In the genomic region with DNA sequence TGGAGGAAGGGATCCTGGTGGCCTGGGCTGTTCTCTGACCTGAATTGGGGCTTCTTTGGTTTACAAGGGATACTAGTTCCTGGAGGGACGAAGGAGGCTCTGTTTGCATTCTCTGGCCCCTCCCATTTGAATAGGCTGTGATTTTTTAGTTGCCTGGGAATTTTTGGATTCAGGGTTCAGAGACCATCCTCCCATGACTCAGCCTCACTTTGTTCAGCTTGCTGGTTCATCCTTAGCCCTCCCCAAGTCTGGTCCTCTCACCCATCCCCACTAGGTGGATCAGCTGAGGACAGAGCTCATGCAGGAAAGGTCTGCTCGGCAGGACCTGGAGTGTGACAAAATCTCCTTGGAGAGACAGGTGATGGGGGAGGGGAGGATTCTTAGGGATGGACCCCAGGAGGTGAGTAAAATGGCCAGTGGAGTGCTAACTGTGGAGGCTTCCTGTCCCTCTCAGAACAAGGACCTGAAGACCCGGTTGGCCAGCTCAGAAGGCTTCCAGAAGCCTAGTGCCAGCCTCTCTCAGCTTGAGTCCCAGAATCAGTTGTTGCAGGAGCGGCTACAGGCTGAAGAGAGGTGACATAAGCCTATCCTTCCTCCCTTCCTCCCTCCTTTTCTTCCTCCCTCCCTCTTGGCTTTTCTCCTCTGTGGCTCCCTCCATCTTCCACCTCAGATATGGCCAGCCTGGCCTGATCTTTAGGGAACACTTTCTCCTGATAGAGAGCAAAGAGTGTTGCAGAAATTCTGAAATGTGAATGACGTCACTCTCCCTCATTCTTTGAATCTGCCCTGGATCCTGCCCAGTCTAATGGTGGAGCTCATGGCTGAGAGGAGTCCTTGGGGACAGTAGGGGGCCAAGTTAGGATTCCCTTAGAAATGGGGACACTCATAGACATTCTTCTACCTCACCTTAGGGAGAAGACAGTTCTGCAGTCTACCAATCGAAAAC, we compare ENCODE assay signal across 14 cellular contexts. TPM values are rescaled to one million over a fixed set of nuclear protein-coding genes. Genes with fewer than 3 reads are reported as not detected.
DNase-seq lines count a peak whose midpoint lies in the region; ATAC-seq and TF ChIP-seq lines count a peak whose summit lies in the region.
"Had no signal": no experiment of that assay in that cellular context is flagged by ENCODE, and none has a peak within 500 bp of the region (broad histone marks: within the 10 kb centered on the region; RNA-seq: fewer than 3 reads in every experiment).

No MANE protein-coding gene starts in this region.

- peak; percentile 65 for DNase-seq in GM23248
- no peak for DNase-seq in RWPE2 (ENCODE audit: low spot score)
- DNase-seq in kidney tubule cell (ENCODE audit: low spot score), result peak; percentile 39
- DNase-seq in amniotic stem cell (lab: John Stamatoyannopoulos, UW), result no peak
- DNase-seq in inferior parietal cortex (ENCODE audit: extremely low spot score), result no peak
- no peak for DNase-seq in activated T-helper 2 cell treated with anti-CD3 and anti-CD28 coated beads, Interferon-gamma antibody, Interleukin-2, Interleukin-4, amounts not matched to agents 10 μg/mL and 5 μg/mL and 100 μg/mL, durations not matched to agents 14 hours and 24 hours and 36 hours (ENCODE audit: low spot score)
- DNase-seq: NCI-H2081 treated with DMSO at 0.1 percent for 48 hours had no signal

- no peaks in the 10 kb centered on the region for H3K9me3 Mint-ChIP-seq in activated T-helper 2 cell treated with anti-CD3 and anti-CD28 coated beads, Interferon-gamma antibody, Interleukin-2, Interleukin-4, amounts not matched to agents 10 μg/mL and 5 μg/mL and 100 μg/mL, durations not matched to agents 14 hours and 24 hours and 36 hours

- in situ Hi-C loops in GM23248 (cut with MboI), result no loop called here

- H3K36me3 Mint-ChIP-seq in activated T-helper 2 cell treated with anti-CD3 and anti-CD28 coated beads, Interferon-gamma antibody, Interleukin-2, Interleukin-4, amounts not matched to agents 10 μg/mL and 5 μg/mL and 100 μg/mL, durations not matched to agents 14 hours and 24 hours and 36 hours (ENCODE audit: low read depth), result no peaks in the 10 kb centered on the region

- no peaks in the 10 kb centered on the region for H3K9me2 ChIP-seq in GM23248 (ENCODE audit: insufficient read depth)
- H3K9me2 ChIP-seq: SK-N-SH had no signal

- no peak overlapping the region for H3K4me3 ChIP-seq in ACC112 (ENCODE audit: low read depth, low read length)
- no peak overlapping the region for H3K4me3 ChIP-seq in GM23248
- H3K4me3 ChIP-seq in RWPE2 (ENCODE audit: severe bottlenecking), result no peak overlapping the region
- H3K4me3 ChIP-seq: MG63 had no signal

- H3K4me1 Mint-ChIP-seq in activated T-helper 2 cell treated with anti-CD3 and anti-CD28 coated beads, Interferon-gamma antibody, Interleukin-2, Interleukin-4, amounts not matched to agents 10 μg/mL and 5 μg/mL and 100 μg/mL, durations not matched to agents 14 hours and 24 hours and 36 hours (ENCODE audit: low read depth), result peaks cover 4% of the 10 kb centered on the region

- no peak for TF ChIP-seq CTCF in RWPE2 (IDR thresholded peaks at IDR 0.05; ENCODE audit: poor library complexity, severe bottlenecking)

- H3K27ac ChIP-seq in ACC112 (ENCODE audit: low read depth, low read length), result no peak overlapping the region
- no peak overlapping the region for H3K27ac ChIP-seq in GM23248
- peak overlapping the region; percentile 99 for H3K27ac ChIP-seq in RWPE2 (ENCODE audit: poor library complexity, severe bottlenecking)

- no peaks in the 10 kb centered on the region for H3K79me2 ChIP-seq in ACC112 (ENCODE audit: control insufficient read depth, insufficient read depth, low read length, unreplicated experiment)
- peaks cover 2% of the 10 kb centered on the region; the same call in 1 of the 2 replicates for H3K79me2 ChIP-seq in GM23248 (ENCODE audit: insufficient read depth)

- intact Hi-C loops in activated T-helper 2 cell treated with anti-CD3 and anti-CD28 coated beads, Interferon-gamma antibody, Interleukin-2, Interleukin-4, amounts not matched to agents 10 μg/mL and 5 μg/mL and 100 μg/mL, durations not matched to agents 14 hours and 24 hours and 36 hours (cut with micrococcal nuclease), result loop anchor here (2.0 kb wide), 2 partner anchors 199 to 301 kb away; no protein-coding TSS in a partner anchor

- H3F3A ChIP-seq in GM23248 (ENCODE audit: insufficient read depth), result peaks cover 7% of the 10 kb centered on the region

- H4K20me1 ChIP-seq in GM23248 (ENCODE audit: insufficient read depth), result no peaks in the 10 kb centered on the region

- H3K27me3 ChIP-seq in ACC112 (ENCODE audit: insufficient read depth, low read length) (no peaks in the 10 kb centered on the region), GM23248 (replicated peaks; ENCODE audit: insufficient read depth) (no peaks in the 10 kb centered on the region), RWPE2 (ENCODE audit: insufficient read depth, poor library complexity, severe bottlenecking) (no peaks in the 10 kb centered on the region)
- H3K27me3 ChIP-seq: MG63 had no signal

- peaks cover 36% of the 10 kb centered on the region for H3K4me1 ChIP-seq in ACC112 (ENCODE audit: control insufficient read depth, insufficient read depth, low read length, unreplicated experiment)
- peaks cover 40% of the 10 kb centered on the region for H3K4me1 ChIP-seq in GM23248 (ENCODE audit: insufficient read depth)
- peaks cover 20% of the 10 kb centered on the region for H3K4me1 ChIP-seq in RWPE2 (ENCODE audit: insufficient read depth, poor library complexity, severe bottlenecking)

- no peak overlapping the region for H3K27ac Mint-ChIP-seq in activated T-helper 2 cell treated with anti-CD3 and anti-CD28 coated beads, Interferon-gamma antibody, Interleukin-2, Interleukin-4, amounts not matched to agents 10 μg/mL and 5 μg/mL and 100 μg/mL, durations not matched to agents 14 hours and 24 hours and 36 hours
- H3K27ac Mint-ChIP-seq: B cell had no signal

- H2AFZ ChIP-seq in ACC112 (ENCODE audit: low read length, unreplicated experiment), result peak overlapping the region; percentile 40
- no peak overlapping the region for H2AFZ ChIP-seq in GM23248

- H3K9me3 ChIP-seq in GM23248 (ENCODE audit: low read depth) (no peaks in the 10 kb centered on the region), RWPE2 (ENCODE audit: severe bottlenecking) (no peaks in the 10 kb centered on the region)
- H3K9me3 ChIP-seq: Caco-2, MG63, SK-N-SH had no signal

- ATAC-seq in RWPE2 (ENCODE audit: low read depth), result no peak
- no peak for ATAC-seq in HG03439 (IDR thresholded peaks at IDR 0.05; ENCODE audit: unreplicated experiment)

- H3K36me3 ChIP-seq in ACC112 (ENCODE audit: insufficient read depth, low read length), result no peaks in the 10 kb centered on the region
- no peaks in the 10 kb centered on the region for H3K36me3 ChIP-seq in GM23248 (ENCODE audit: low read depth)
- H3K36me3 ChIP-seq in RWPE2 (ENCODE audit: low read depth), result peaks cover 46% of the 10 kb centered on the region
- H3K36me3 ChIP-seq: MG63 had no signal

- no peak overlapping the region for H3K9ac ChIP-seq in GM23248
- H3K9ac ChIP-seq: SK-N-SH had no signal

- no peak overlapping the region for H3K4me3 Mint-ChIP-seq in activated T-helper 2 cell treated with anti-CD3 and anti-CD28 coated beads, Interferon-gamma antibody, Interleukin-2, Interleukin-4, amounts not matched to agents 10 μg/mL and 5 μg/mL and 100 μg/mL, durations not matched to agents 14 hours and 24 hours and 36 hours (ENCODE audit: low read depth)
- H3K4me3 Mint-ChIP-seq: B cell had no signal

- H3K4me2 ChIP-seq in GM23248 (ENCODE audit: unreplicated experiment), result no peak overlapping the region

- H3K27me3 Mint-ChIP-seq in activated T-helper 2 cell treated with anti-CD3 and anti-CD28 coated beads, Interferon-gamma antibody, Interleukin-2, Interleukin-4, amounts not matched to agents 10 μg/mL and 5 μg/mL and 100 μg/mL, durations not matched to agents 14 hours and 24 hours and 36 hours (ENCODE audit: low read depth), result no peaks in the 10 kb centered on the region
- H3K27me3 Mint-ChIP-seq: CD4-positive, CD25-positive, alpha-beta regulatory T cell had no signal

- WGBS in GM23248 (ENCODE audit: low coverage in 1 of 2, low lambda C conversion rate in 2 of 2, missing lambda C conversion rate in 2 of 2), 2 experiments, result 68 to 69% methylated on average over 6 of the region's 6 CpGs

RNA-seq across cellular contexts. Expression of gene TUFT1, which starts 4.5 kb away (rescaled TPM):
- total RNA-seq in GM23248 (2014; rRNA removed; shearing (Covaris generic)), result 11.5 and 20.3 TPM in 2 replicates
- 19.2 and 20.5 TPM in 2 replicates for polyA plus RNA-seq in GM23248 (2016; fragmentation: Nextera tagmentation; extraction: Ambion mirVana)
- 2.6 TPM in 2 replicates for total RNA-seq in activated T-helper 2 cell treated with anti-CD3 and anti-CD28 coated beads, Interferon-gamma antibody, Interleukin-2, Interleukin-4, amounts not matched to agents 10 μg/mL and 5 μg/mL and 100 μg/mL, durations not matched to agents 14 hours and 24 hours and 36 hours

RNA-seq across cellular contexts. Expression of gene CGN, which starts 24.4 kb away (rescaled TPM):
- total RNA-seq in GM23248 (2014; rRNA removed; shearing (Covaris generic)), result not detected in 2 replicates
- polyA plus RNA-seq in GM23248 (2016; fragmentation: Nextera tagmentation; extraction: Ambion mirVana), result 0.06 TPM in 1 of 2 replicates, not detected in the other
- 0.34 and 0.50 TPM in 2 replicates for total RNA-seq in activated T-helper 2 cell treated with anti-CD3 and anti-CD28 coated beads, Interferon-gamma antibody, Interleukin-2, Interleukin-4, amounts not matched to agents 10 μg/mL and 5 μg/mL and 100 μg/mL, durations not matched to agents 14 hours and 24 hours and 36 hours

Comparison
In these comparisons a context has a peak if more than half of its experiments do, and no peak if none do; other contexts are left out.
1. DNase-seq: peak in GM23248 (single experiment) and kidney tubule cell (single experiment); none in RWPE2 (single experiment), amniotic stem cell (single experiment), inferior parietal cortex (single experiment) and activated T-helper 2 cell treated with anti-CD3 and anti-CD28 coated beads, Interferon-gamma antibody, Interleukin-2, Interleukin-4, amounts not matched to agents 10 μg/mL and 5 μg/mL and 100 μg/mL, durations not matched to agents 14 hours and 24 hours and 36 hours (single experiment).